ENCODE assay signal across 1 cellular context in the genomic region with DNA sequence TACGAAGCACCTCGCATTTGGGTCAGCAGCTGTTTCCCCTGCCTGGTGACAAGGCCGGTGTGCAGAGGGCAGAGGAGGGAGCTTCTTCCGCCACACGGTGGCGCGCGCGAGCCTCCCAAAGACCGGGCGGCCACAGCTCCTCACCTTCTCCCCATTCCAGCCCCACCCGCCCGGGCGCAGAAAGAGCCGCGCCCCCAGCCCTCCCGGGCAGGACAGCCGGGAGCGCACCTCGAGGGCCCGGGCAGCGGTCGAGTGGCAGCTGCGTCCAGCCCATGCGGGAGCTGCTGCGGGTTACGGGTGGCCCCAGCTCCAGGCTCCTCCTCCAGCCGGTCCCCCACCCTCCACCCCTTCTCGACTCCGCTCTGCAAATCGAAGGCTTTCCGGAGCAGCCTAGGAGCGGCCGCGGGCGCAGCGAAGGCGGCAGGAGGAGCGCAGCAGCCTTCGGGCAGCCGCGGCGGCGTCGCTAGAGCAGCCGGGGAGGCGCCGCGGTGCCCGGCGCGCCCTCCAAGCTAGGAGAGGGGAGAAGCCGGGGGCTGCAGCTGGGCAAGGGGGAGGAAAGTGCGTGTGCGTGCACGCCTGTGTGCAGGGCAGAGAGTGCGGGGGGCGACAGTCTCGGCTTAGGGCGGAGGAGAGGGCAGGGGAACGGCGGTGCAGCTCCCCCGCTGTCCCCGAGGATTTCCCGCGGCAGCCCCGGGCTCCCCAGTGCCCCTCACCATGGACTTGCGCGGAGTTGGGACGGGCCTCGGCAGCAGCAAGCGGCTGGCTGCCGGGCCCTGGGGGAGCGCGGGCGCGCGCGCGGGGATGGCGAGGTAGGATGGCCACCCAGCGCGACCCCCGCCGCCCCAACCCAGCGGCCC.
A peak's percentile ranks its signal among the peaks of the same experiment; 100 is the strongest.
TF ChIP-seq lines count a peak whose summit lies in the region.

A gene (plus strand): TSS at position 348 of the 857 bp plus-strand sequence. CDS start 635 bp downstream, outside the sequence.

TF ChIP-seq in HepG2, 621 proteins besides CTCF, POLR2A, EP300 and RAD21 (continued from another document and continues in another):
- TF ChIP-seq, protein P1, sequence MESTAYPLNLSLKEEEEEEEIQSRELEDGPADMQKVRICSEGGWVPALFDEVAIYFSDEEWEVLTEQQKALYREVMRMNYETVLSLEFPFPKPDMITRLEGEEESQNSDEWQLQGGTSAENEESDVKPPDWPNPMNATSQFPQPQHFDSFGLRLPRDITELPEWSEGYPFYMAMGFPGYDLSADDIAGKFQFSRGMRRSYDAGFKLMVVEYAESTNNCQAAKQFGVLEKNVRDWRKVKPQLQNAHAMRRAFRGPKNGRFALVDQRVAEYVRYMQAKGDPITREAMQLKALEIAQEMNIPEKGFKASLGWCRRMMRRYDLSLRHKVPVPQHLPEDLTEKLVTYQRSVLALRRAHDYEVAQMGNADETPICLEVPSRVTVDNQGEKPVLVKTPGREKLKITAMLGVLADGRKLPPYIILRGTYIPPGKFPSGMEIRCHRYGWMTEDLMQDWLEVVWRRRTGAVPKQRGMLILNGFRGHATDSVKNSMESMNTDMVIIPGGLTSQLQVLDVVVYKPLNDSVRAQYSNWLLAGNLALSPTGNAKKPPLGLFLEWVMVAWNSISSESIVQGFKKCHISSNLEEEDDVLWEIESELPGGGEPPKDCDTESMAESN (CRISPR knock-in tag; conservative IDR thresholded peaks at IDR 0.05), result no peak
- TF ChIP-seq NFYB (CRISPR knock-in tag; IDR thresholded peaks at IDR 0.05), result no peak
- no peak for TF ChIP-seq ZNF282 (IDR thresholded peaks at IDR 0.05; ENCODE audit: partially characterized antibody)
- no peak for TF ChIP-seq SP4 (CRISPR knock-in tag; IDR thresholded peaks at IDR 0.05)
- TF ChIP-seq HOXA5 (CRISPR knock-in tag; IDR thresholded peaks at IDR 0.05), result peak; percentile 60; the same call in 1 of the 2 replicates
- TF ChIP-seq, protein P2, sequence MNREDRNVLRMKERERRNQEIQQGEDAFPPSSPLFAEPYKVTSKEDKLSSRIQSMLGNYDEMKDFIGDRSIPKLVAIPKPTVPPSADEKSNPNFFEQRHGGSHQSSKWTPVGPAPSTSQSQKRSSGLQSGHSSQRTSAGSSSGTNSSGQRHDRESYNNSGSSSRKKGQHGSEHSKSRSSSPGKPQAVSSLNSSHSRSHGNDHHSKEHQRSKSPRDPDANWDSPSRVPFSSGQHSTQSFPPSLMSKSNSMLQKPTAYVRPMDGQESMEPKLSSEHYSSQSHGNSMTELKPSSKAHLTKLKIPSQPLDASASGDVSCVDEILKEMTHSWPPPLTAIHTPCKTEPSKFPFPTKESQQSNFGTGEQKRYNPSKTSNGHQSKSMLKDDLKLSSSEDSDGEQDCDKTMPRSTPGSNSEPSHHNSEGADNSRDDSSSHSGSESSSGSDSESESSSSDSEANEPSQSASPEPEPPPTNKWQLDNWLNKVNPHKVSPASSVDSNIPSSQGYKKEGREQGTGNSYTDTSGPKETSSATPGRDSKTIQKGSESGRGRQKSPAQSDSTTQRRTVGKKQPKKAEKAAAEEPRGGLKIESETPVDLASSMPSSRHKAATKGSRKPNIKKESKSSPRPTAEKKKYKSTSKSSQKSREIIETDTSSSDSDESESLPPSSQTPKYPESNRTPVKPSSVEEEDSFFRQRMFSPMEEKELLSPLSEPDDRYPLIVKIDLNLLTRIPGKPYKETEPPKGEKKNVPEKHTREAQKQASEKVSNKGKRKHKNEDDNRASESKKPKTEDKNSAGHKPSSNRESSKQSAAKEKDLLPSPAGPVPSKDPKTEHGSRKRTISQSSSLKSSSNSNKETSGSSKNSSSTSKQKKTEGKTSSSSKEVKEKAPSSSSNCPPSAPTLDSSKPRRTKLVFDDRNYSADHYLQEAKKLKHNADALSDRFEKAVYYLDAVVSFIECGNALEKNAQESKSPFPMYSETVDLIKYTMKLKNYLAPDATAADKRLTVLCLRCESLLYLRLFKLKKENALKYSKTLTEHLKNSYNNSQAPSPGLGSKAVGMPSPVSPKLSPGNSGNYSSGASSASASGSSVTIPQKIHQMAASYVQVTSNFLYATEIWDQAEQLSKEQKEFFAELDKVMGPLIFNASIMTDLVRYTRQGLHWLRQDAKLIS (CRISPR knock-in tag; IDR thresholded peaks at IDR 0.05), result no peak
- TF ChIP-seq, protein P3, sequence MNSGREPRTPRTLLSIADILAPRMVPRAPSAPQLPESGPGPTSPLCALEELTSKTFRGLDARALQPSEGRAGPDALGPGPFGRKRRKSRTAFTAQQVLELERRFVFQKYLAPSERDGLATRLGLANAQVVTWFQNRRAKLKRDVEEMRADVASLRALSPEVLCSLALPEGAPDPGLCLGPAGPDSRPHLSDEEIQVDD (CRISPR knock-in tag; IDR thresholded peaks at IDR 0.05; ENCODE audit: borderline replicate concordance), result no peak
- no peak for TF ChIP-seq TSC22D2 (CRISPR knock-in tag; IDR thresholded peaks at IDR 0.05; ENCODE audit: borderline replicate concordance)
- no peak for TF ChIP-seq ZNF367 (CRISPR knock-in tag; IDR thresholded peaks at IDR 0.05; ENCODE audit: borderline replicate concordance)
- TF ChIP-seq ZBTB3 (CRISPR knock-in tag; IDR thresholded peaks at IDR 0.05; ENCODE audit: borderline replicate concordance, low read depth), result no peak
- no peak for TF ChIP-seq POGZ (CRISPR knock-in tag; IDR thresholded peaks at IDR 0.05)
- 0 out of 2 replicates have a peak, but pooled peaks have one; percentile 46 for TF ChIP-seq ZNF329 (CRISPR knock-in tag; IDR thresholded peaks at IDR 0.05; ENCODE audit: low read depth)
- no peak for TF ChIP-seq ZC3H4 (CRISPR knock-in tag; IDR thresholded peaks at IDR 0.05; ENCODE audit: borderline replicate concordance)
- no peak for TF ChIP-seq ATAD3A (CRISPR knock-in tag; IDR thresholded peaks at IDR 0.05)
- TF ChIP-seq, protein P4, sequence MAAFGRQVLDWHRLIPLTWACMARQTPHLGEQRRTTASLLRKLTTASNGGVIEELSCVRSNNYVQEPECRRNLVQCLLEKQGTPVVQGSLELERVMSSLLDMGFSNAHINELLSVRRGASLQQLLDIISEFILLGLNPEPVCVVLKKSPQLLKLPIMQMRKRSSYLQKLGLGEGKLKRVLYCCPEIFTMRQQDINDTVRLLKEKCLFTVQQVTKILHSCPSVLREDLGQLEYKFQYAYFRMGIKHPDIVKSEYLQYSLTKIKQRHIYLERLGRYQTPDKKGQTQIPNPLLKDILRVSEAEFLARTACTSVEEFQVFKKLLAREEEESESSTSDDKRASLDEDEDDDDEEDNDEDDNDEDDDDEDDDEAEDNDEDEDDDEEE (CRISPR knock-in tag; IDR thresholded peaks at IDR 0.05), result no peak
- no peak for TF ChIP-seq NFIB (CRISPR knock-in tag; IDR thresholded peaks at IDR 0.05; ENCODE audit: borderline replicate concordance)
- no peak for TF ChIP-seq ZNF773 (CRISPR knock-in tag; IDR thresholded peaks at IDR 0.05; ENCODE audit: borderline replicate concordance)
- TF ChIP-seq, protein P5, sequence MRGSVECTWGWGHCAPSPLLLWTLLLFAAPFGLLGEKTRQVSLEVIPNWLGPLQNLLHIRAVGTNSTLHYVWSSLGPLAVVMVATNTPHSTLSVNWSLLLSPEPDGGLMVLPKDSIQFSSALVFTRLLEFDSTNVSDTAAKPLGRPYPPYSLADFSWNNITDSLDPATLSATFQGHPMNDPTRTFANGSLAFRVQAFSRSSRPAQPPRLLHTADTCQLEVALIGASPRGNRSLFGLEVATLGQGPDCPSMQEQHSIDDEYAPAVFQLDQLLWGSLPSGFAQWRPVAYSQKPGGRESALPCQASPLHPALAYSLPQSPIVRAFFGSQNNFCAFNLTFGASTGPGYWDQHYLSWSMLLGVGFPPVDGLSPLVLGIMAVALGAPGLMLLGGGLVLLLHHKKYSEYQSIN (CRISPR knock-in tag; IDR thresholded peaks at IDR 0.05; ENCODE audit: borderline replicate concordance), result no peak
- TF ChIP-seq, protein P6, sequence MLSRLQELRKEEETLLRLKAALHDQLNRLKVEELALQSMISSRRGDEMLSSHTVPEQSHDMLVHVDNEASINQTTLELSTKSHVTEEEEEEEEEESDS (CRISPR knock-in tag; IDR thresholded peaks at IDR 0.05; ENCODE audit: borderline replicate concordance), result no peak
- TF ChIP-seq FOXA1 (IDR thresholded peaks at IDR 0.05), result no peak
- no peak for TF ChIP-seq FOXA1 (CRISPR knock-in tag; IDR thresholded peaks at IDR 0.05)
- TF ChIP-seq, protein P7, sequence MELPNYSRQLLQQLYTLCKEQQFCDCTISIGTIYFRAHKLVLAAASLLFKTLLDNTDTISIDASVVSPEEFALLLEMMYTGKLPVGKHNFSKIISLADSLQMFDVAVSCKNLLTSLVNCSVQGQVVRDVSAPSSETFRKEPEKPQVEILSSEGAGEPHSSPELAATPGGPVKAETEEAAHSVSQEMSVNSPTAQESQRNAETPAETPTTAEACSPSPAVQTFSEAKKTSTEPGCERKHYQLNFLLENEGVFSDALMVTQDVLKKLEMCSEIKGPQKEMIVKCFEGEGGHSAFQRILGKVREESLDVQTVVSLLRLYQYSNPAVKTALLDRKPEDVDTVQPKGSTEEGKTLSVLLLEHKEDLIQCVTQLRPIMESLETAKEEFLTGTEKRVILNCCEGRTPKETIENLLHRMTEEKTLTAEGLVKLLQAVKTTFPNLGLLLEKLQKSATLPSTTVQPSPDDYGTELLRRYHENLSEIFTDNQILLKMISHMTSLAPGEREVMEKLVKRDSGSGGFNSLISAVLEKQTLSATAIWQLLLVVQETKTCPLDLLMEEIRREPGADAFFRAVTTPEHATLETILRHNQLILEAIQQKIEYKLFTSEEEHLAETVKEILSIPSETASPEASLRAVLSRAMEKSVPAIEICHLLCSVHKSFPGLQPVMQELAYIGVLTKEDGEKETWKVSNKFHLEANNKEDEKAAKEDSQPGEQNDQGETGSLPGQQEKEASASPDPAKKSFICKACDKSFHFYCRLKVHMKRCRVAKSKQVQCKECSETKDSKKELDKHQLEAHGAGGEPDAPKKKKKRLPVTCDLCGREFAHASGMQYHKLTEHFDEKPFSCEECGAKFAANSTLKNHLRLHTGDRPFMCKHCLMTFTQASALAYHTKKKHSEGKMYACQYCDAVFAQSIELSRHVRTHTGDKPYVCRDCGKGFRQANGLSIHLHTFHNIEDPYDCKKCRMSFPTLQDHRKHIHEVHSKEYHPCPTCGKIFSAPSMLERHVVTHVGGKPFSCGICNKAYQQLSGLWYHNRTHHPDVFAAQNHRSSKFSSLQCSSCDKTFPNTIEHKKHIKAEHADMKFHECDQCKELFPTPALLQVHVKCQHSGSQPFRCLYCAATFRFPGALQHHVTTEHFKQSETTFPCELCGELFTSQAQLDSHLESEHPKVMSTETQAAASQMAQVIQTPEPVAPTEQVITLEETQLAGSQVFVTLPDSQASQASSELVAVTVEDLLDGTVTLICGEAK (IDR thresholded peaks at IDR 0.05), result no peak
- TF ChIP-seq, protein P7 (CRISPR knock-in tag; IDR thresholded peaks at IDR 0.05), result 0 out of 2 replicates have a peak, but pooled peaks have one; percentile 30
- no peak; the same call in 1 of the 2 replicates for TF ChIP-seq SRY (CRISPR knock-in tag; IDR thresholded peaks at IDR 0.05)
- no peak for TF ChIP-seq ZNF260 (CRISPR knock-in tag; IDR thresholded peaks at IDR 0.05; ENCODE audit: borderline replicate concordance, low read depth)
- TF ChIP-seq, protein P8, sequence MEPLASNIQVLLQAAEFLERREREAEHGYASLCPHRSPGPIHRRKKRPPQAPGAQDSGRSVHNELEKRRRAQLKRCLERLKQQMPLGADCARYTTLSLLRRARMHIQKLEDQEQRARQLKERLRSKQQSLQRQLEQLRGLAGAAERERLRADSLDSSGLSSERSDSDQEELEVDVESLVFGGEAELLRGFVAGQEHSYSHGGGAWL (CRISPR knock-in tag; IDR thresholded peaks at IDR 0.05), result 0 out of 2 replicates have a peak, but pooled peaks have one; percentile 24
- no peak for TF ChIP-seq ZNF879 (CRISPR knock-in tag; IDR thresholded peaks at IDR 0.05)
- 0 out of 2 replicates have a peak, but pooled peaks have one; percentile 34 for TF ChIP-seq ZNF263 (CRISPR knock-in tag; IDR thresholded peaks at IDR 0.05)
- TF ChIP-seq ZNF724P (CRISPR knock-in tag; IDR thresholded peaks at IDR 0.05; ENCODE audit: borderline replicate concordance), result no peak
- TF ChIP-seq DNMT3B (CRISPR knock-in tag; conservative IDR thresholded peaks at IDR 0.05), result no peak
- TF ChIP-seq NR2F2 (IDR thresholded peaks at IDR 0.05; ENCODE audit: borderline replicate concordance, low read depth), result no peak
- TF ChIP-seq CC2D1A (CRISPR knock-in tag; IDR thresholded peaks at IDR 0.05), result no peak
- TF ChIP-seq, protein P9, sequence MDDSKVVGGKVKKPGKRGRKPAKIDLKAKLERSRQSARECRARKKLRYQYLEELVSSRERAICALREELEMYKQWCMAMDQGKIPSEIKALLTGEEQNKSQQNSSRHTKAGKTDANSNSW (CRISPR knock-in tag; IDR thresholded peaks at IDR 0.05; ENCODE audit: borderline replicate concordance), result no peak
- TF ChIP-seq ELF1 (CRISPR knock-in tag; IDR thresholded peaks at IDR 0.05), result no peak
- TF ChIP-seq, protein P10, sequence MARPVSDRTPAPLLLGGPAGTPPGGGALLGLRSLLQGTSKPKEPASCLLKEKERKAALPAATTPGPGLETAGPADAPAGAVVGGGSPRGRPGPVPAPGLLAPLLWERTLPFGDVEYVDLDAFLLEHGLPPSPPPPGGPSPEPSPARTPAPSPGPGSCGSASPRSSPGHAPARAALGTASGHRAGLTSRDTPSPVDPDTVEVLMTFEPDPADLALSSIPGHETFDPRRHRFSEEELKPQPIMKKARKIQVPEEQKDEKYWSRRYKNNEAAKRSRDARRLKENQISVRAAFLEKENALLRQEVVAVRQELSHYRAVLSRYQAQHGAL (CRISPR knock-in tag; IDR thresholded peaks at IDR 0.05; ENCODE audit: not compliant biosample characterization), result no peak
- TF ChIP-seq KLF12 (CRISPR knock-in tag; IDR thresholded peaks at IDR 0.05; ENCODE audit: borderline replicate concordance), result no peak
- TF ChIP-seq SRF (IDR thresholded peaks at IDR 0.05; ENCODE audit: low read depth, low read length), result no peak
- TF ChIP-seq DPF2 (CRISPR knock-in tag; IDR thresholded peaks at IDR 0.05; ENCODE audit: borderline replicate concordance, low read depth), result no peak
